In genomic region chr3:112373476-112373875, GRCh38 we compare ENCODE assay signal across 17 cellular contexts.
"Had no signal": no experiment of that assay in that cellular context is flagged by ENCODE, and none has a peak within 500 bp of the region (broad histone marks: within the 10 kb centered on the region; RNA-seq: fewer than 3 reads in every experiment).

No MANE protein-coding gene starts in this region.

- H3K27ac ChIP-seq: brain microvascular endothelial cell, colonic mucosa, foreskin keratinocyte, psoas muscle, right lobe of liver, SK-N-MC had no signal

- H3K4me3 Mint-ChIP-seq: activated CD4-positive, alpha-beta T cell treated with anti-CD3 and anti-CD28 coated beads, Interleukin-2, amount 10 ng/mL, durations not matched to agents 7 days and 5 days; activated T-helper 1 cell treated with anti-CD3 and anti-CD28 coated beads, Interleukin-12 subunit alpha, Interleukin-12 subunit beta, Interleukin-2, Interleukin-4 antibody, amounts not matched to agents 30 ng/mL and 10 ng/mL and 1 ng/mL, durations not matched to agents 14 hours and 24 hours and 36 hours; central memory CD8-positive, alpha-beta T cell had no signal

- ATAC-seq: foreskin keratinocyte, psoas muscle had no signal

- H3K9me3 ChIP-seq: colonic mucosa, left lung, psoas muscle, right lobe of liver had no signal

- H3K27me3 ChIP-seq: brain microvascular endothelial cell, colonic mucosa, foreskin keratinocyte, left lung, right lobe of liver had no signal

- H3K36me3 ChIP-seq: brain microvascular endothelial cell, colonic mucosa, left lung, right lobe of liver had no signal

- H3K4me3 ChIP-seq: colonic mucosa, left lung, psoas muscle, right lobe of liver, SK-N-MC, smooth muscle cell had no signal

- H3K27ac Mint-ChIP-seq: activated CD4-positive, alpha-beta T cell treated with anti-CD3 and anti-CD28 coated beads, Interleukin-2, amount 10 ng/mL, durations not matched to agents 7 days and 5 days; activated T-helper 1 cell treated with anti-CD3 and anti-CD28 coated beads, Interleukin-12 subunit alpha, Interleukin-12 subunit beta, Interleukin-2, Interleukin-4 antibody, amounts not matched to agents 30 ng/mL and 10 ng/mL and 1 ng/mL, durations not matched to agents 14 hours and 24 hours and 36 hours had no signal

- FAIRE-seq: kidney had no signal

- H3K27me3 Mint-ChIP-seq: activated CD4-positive, alpha-beta T cell treated with anti-CD3 and anti-CD28 coated beads, Interleukin-2, amount 10 ng/mL, durations not matched to agents 7 days and 5 days; central memory CD8-positive, alpha-beta T cell had no signal

- H3K9me3 Mint-ChIP-seq: central memory CD8-positive, alpha-beta T cell had no signal

- H3K4me1 ChIP-seq: colonic mucosa, psoas muscle, right lobe of liver had no signal

- H3K4me2 ChIP-seq: smooth muscle cell had no signal

- DNase-seq: activated CD4-positive, alpha-beta T cell treated with anti-CD3 and anti-CD28 coated beads, Interleukin-2, amount 10 ng/mL, durations not matched to agents 7 days and 5 days; activated gamma-delta T cell treated with Interleukin-2 at 50 U/mL for 16 hours; aorta; brain microvascular endothelial cell; colonic mucosa; foreskin keratinocyte; hypothalamus; kidney; left lung; psoas muscle; right lobe of liver; stimulated activated CD4-positive, alpha-beta T cell treated with anti-CD3 and anti-CD28 coated beads, Interleukin-4, amount 100 ng/mL, for 1 hour; T-helper 9 cell had no signal
